In genomic region chr9:135088979-135089847, GRCh38 we compare ENCODE assay signal across 15 cellular contexts. TPM values are rescaled to one million over a fixed set of nuclear protein-coding genes. Genes with fewer than 3 reads are reported as not detected.
A peak's percentile ranks its signal among the peaks of the same experiment; 100 is the strongest.
DNase-seq lines count a peak whose midpoint lies in the region; ATAC-seq and TF ChIP-seq lines count a peak whose summit lies in the region.
"Had no signal": no experiment of that assay in that cellular context is flagged by ENCODE, and none has a peak within 500 bp of the region (broad histone marks: within the 10 kb centered on the region; RNA-seq: fewer than 3 reads in every experiment).

No MANE protein-coding gene starts in this region.

- H3K27ac ChIP-seq in ascending aorta (no peak overlapping the region), spleen (no peak overlapping the region)
- H3K27ac ChIP-seq: foreskin keratinocyte had no signal

- peaks cover 7% of the 10 kb centered on the region for H3K4me1 Mint-ChIP-seq in Caco-2 (ENCODE audit: low read depth, unreplicated experiment)

- peaks cover 17% of the 10 kb centered on the region for H3K27me3 Mint-ChIP-seq in Caco-2 (ENCODE audit: insufficient read depth, unreplicated experiment)

- WGBS in spleen, 5 donors, result 37 to 60% (median 41%) methylated on average over 24 to 35 of the region's 35 CpGs

- H3K9me3 ChIP-seq in ES-I3 (ENCODE audit: control insufficient read depth, insufficient read depth, low read length) (no peaks in the 10 kb centered on the region), ascending aorta (no peaks in the 10 kb centered on the region), spleen (no peaks in the 10 kb centered on the region), Caco-2 (no peaks in the 10 kb centered on the region; the same call in 1 of the 2 replicates)

- CTCF ChIA-PET in Caco-2 (lab: Charles Lee), result interaction anchor here (0.7 kb wide), 1 partner anchor 321 kb away, joined by 4 read pairs; no protein-coding TSS in a partner anchor

- no peak overlapping the region for H3K4me3 Mint-ChIP-seq in Caco-2 (ENCODE audit: unreplicated experiment)

- POLR2A ChIA-PET in Caco-2 (lab: Charles Lee), result no interaction called here

- intact Hi-C loops in ascending aorta (cut with DNase I) (no loop called here), spleen (cut with DNase I; ENCODE audit: low total_unique reads) (loop anchor here (5.0 kb wide), 2 partner anchors 253 to 323 kb away; no protein-coding TSS in a partner anchor), Caco-2 (cut with micrococcal nuclease; ENCODE audit: unreplicated experiment) (no loop called here)

- H3K9ac ChIP-seq in ES-I3 (ENCODE audit: low read depth, low read length), result peak overlapping the region; percentile 38; the same call in 1 of the 2 replicates

- H3K27ac Mint-ChIP-seq in Caco-2 (ENCODE audit: unreplicated experiment), result no peak overlapping the region

- TF ChIP-seq CTCF in ascending aorta (IDR thresholded peaks at IDR 0.05) (no peak), spleen (IDR thresholded peaks at IDR 0.05 in 8 of 11, conservative IDR thresholded peaks at IDR 0.05 in 3 of 11) (no peak), Caco-2 (IDR thresholded peaks at IDR 0.05; ENCODE audit: insufficient read depth in 1 of 2, low read depth in 1 of 2, low read length in 1 of 2, severe bottlenecking in 1 of 2, unreplicated experiment in 1 of 2) (no peak)

- H3K4me3 ChIP-seq in ascending aorta (peak overlapping the region; percentile 59 to 60), iPS-11a (ENCODE audit: low read depth, low read length) (peak overlapping the region; percentile 53), spleen (peak overlapping the region in 7 of 8 donors; percentile 9 to 61 (median 30)), Caco-2 (ENCODE audit: low read depth, low read length) (no peak overlapping the region)

- BruUV-seq in Caco-2 (replicated peaks; lab: Mats Ljungman, UMichigan), result no TSS peak

- H3K4me1 ChIP-seq in ES-I3 (ENCODE audit: insufficient read depth, low read length) (no peaks in the 10 kb centered on the region), ascending aorta (peaks cover 3 to 12% of the 10 kb centered on the region in 2 donors), spleen (peaks cover 13 to 52% (median 33%) of the 10 kb centered on the region in 6 donors), Caco-2 (no peaks in the 10 kb centered on the region)
- H3K4me1 ChIP-seq: foreskin keratinocyte had no signal

- no peak for DNase-seq in ascending aorta (ENCODE audit: low spot score in 2 of 2)
- DNase-seq in spleen, result no peak
- no peak for DNase-seq in Caco-2
- no peak for DNase-seq in NCI-H2081 (lab: John Stamatoyannopoulos, UW)
- DNase-seq: activated CD8-positive, alpha-beta memory T cell treated with anti-CD3 and anti-CD28 coated beads, Interleukin-2, amount 50 U/mL, for 4 hours; activated naive CD4-positive, alpha-beta T cell treated with anti-CD3 and anti-CD28 coated beads, Interleukin-2, amount 50 U/mL, for 16 hours; foreskin keratinocyte; NCI-H1092; stimulated activated CD4-positive, alpha-beta T cell treated with anti-CD3 and anti-CD28 coated beads, Interleukin-2, amount 100 ng/mL, for 48 hours had no signal

- no peaks in the 10 kb centered on the region for H3K36me3 ChIP-seq in ES-I3 (ENCODE audit: insufficient read depth, low read length)
- no peaks in the 10 kb centered on the region for H3K36me3 ChIP-seq in ascending aorta
- peaks cover 0 to 11% (median 0%) of the 10 kb centered on the region in 6 donors for H3K36me3 ChIP-seq in spleen
- no peaks in the 10 kb centered on the region for H3K36me3 ChIP-seq in Caco-2 (ENCODE audit: control insufficient read depth, insufficient read depth, low read length)

- H3K36me3 Mint-ChIP-seq in Caco-2 (ENCODE audit: insufficient read depth, unreplicated experiment), result no peaks in the 10 kb centered on the region

- H3K9me3 Mint-ChIP-seq in Caco-2 (ENCODE audit: unreplicated experiment), result peaks cover 14% of the 10 kb centered on the region

- ATAC-seq in HG03280 (IDR thresholded peaks at IDR 0.05; ENCODE audit: unreplicated experiment) (no peak), HG03139 (IDR thresholded peaks at IDR 0.05; ENCODE audit: unreplicated experiment) (no peak)
- ATAC-seq: foreskin keratinocyte, right cardiac atrium had no signal

- no peak for TF ChIP-seq POLR2A in spleen (IDR thresholded peaks at IDR 0.05)

- peaks cover 8% of the 10 kb centered on the region for H3K27me3 ChIP-seq in ascending aorta
- peaks cover 3 to 85% (median 39%) of the 10 kb centered on the region in 7 donors for H3K27me3 ChIP-seq in spleen (replicated peaks in 1 of 7)
- no peaks in the 10 kb centered on the region for H3K27me3 ChIP-seq in Caco-2 (replicated peaks; ENCODE audit: control insufficient read depth, insufficient read depth, low read length)

RNA-seq across cellular contexts. Expression of gene OLFM1, which starts 1.7 kb away (rescaled TPM):
- 102 TPM for total RNA-seq in ascending aorta
- total RNA-seq in spleen, result 100 to 1,000 TPM in 1 of 7 donors, 10 to 100 TPM in 6; 40.9 to 109 (median 47.1) TPM
- 10 to 100 TPM in 2 of 3 donors, 1 to 10 TPM in 1; 5.9 to 22.3 (median 16.8) TPM for polyA plus RNA-seq in spleen
- not detected in 2 replicates for total RNA-seq in Caco-2 (2022)
- total RNA-seq: OCI-LY7 had no signal

Comparison
In these comparisons a context has a peak if more than half of its experiments do, and no peak if none do; other contexts are left out.
1. RNA of gene OLFM1, which starts 1.7 kb away (total RNA-seq): 102 TPM in ascending aorta (single experiment) and 40.9 to 109 TPM in spleen; not detected in Caco-2; every median in the first group is over 10 times any median in the second.